In the genomic region with DNA sequence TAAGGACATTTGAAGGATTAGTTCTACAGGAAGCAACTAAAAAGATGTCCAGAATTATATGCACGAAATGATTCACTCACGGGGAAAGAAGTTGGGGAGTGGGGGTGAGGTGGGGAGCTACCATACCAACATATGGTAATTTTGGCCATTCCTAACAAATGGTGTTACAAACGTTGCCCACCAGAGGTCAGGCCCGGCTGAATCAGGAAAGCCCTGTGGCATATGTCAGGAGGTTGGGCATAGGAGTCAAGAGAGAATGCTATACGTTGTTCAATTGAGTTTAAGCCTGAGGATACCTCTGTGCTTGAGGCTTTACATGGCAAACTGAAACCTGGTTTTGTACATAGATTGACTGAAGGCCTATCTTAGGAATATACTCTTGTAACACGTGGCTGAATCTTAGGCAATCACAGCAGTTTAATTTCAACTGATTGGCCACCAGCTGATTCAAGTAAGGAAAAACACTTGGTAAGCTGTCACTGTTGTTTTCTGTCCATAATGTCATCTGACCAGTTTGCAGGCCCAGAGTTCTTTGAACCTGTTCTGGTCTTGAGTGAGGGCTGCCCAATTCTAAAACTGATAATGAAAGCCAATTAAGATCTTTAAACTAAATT, we compare ENCODE assay signal across 7 cellular contexts. TPM values are rescaled to one million over a fixed set of nuclear protein-coding genes. Genes with fewer than 3 reads are reported as not detected.
DNase-seq lines count a peak whose midpoint lies in the region; ATAC-seq, FAIRE-seq and TF ChIP-seq lines count a peak whose summit lies in the region.

No MANE protein-coding gene starts in this region.

- H3K4me1 ChIP-seq in right atrium auricular region: no peaks in the 10 kb centered on the region
- H3K4me1 ChIP-seq in small intestine (ENCODE audit: control insufficient read depth in 2 of 2, insufficient read depth in 1 of 2, low read depth in 1 of 2, low read length in 1 of 2): peaks cover 0 to 2% of the 10 kb centered on the region in 2 donors

- WGBS in small intestine, 3 donors: 27 to 32% (median 30%) methylated on average over 6 of the region's 6 CpGs

- TF ChIP-seq CTCF in GM10266 (IDR thresholded peaks at IDR 0.05; ENCODE audit: control insufficient read depth, insufficient read depth, low read depth, missing control alignments) (peak; percentile 77), right atrium auricular region (IDR thresholded peaks at IDR 0.05) (peak; percentile 33 to 74)

- ATAC-seq in GM21576 (IDR thresholded peaks at IDR 0.05; ENCODE audit: unreplicated experiment): peak; percentile 97

- FAIRE-seq in small intestine (lab: Jason Lieb, UNC): no peak

- H3K27ac ChIP-seq in right atrium auricular region (no peak overlapping the region), small intestine (ENCODE audit: low read depth in 1 of 2, low read length in 1 of 2) (no peak overlapping the region)

- H3K36me3 ChIP-seq in right atrium auricular region (no peaks in the 10 kb centered on the region), small intestine (ENCODE audit: control insufficient read depth in 2 of 2, insufficient read depth in 2 of 2, low read length in 2 of 2) (no peaks in the 10 kb centered on the region)

- H3K27me3 ChIP-seq in right atrium auricular region: no peaks in the 10 kb centered on the region
- no peaks in the 10 kb centered on the region for H3K27me3 ChIP-seq in small intestine (ENCODE audit: control insufficient read depth in 2 of 2, insufficient read depth in 2 of 2, low read length in 2 of 2)

- peak; percentile 69 for DNase-seq in GM10266 (ENCODE audit: extremely low spot score)
- DNase-seq in HuH-7.5 (ENCODE audit: low spot score): peak; percentile 15
- peak; percentile 65 for DNase-seq in RPMI7951 (ENCODE audit: low read depth)
- peak; percentile 62 for DNase-seq in amniotic stem cell (lab: John Stamatoyannopoulos, UW)
- DNase-seq in right atrium auricular region (ENCODE audit: low spot score): no peak
- peak; percentile 43 for DNase-seq in small intestine

- H3K4me3 ChIP-seq in right atrium auricular region (no peak overlapping the region), small intestine (ENCODE audit: low read depth in 1 of 2, low read length in 2 of 2) (no peak overlapping the region)

- H3K9me3 ChIP-seq in right atrium auricular region: no peaks in the 10 kb centered on the region
- no peaks in the 10 kb centered on the region for H3K9me3 ChIP-seq in small intestine (ENCODE audit: control insufficient read depth, low read depth)

RNA-seq across cellular contexts. Expression of gene SLC2A2, which starts 23.4 kb away (rescaled TPM):
- not detected in 2 replicates for total RNA-seq in RPMI7951 (2014; rRNA removed; shearing (Covaris generic))
- not detected for total RNA-seq in right atrium auricular region
- polyA plus RNA-seq in small intestine: 10 to 100 TPM; 24.6 to 74.9 (median 58.9) TPM
